27 cellular contexts compared by ENCODE assay signal in the genomic region with DNA sequence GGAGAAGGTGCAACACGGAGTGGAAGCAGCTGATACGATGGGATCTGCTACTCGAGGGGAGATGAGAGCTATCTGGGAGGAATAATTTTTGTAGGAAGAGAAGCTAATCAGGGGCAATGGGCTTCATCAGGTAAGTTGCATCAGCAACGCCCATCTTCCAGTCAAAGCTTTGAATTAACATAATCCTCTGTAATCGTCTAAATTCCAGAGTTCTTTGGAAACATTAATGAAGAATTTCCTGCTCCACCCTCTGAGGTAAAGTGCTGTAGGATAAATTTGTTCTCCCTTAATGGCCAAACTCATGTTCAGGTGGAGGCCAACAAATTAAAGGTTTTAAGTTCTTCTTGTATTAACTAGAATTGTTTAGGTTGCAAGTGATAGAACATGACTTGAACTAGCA.
"Had no signal": no experiment of that assay in that cellular context is flagged by ENCODE, and none has a peak within 500 bp of the region (broad histone marks: within the 10 kb centered on the region; RNA-seq: fewer than 3 reads in every experiment).

No MANE protein-coding gene starts in this region.

- H3K27me3 ChIP-seq: left lung, testis, thyroid gland, transverse colon, upper lobe of left lung had no signal

- H3K27ac ChIP-seq: left lung, lower lobe of right lung, prostate gland, right lobe of liver, testis, thyroid gland, transverse colon, upper lobe of left lung had no signal

- ATAC-seq: left colon; left lung; lower lobe of right lung; mucosa of descending colon; naive thymus-derived CD4-positive, alpha-beta T cell; natural killer cell treated with Interleukin-12 subunit alpha and Interleukin-12 subunit beta and Interleukin-15 and Interleukin-18, amount 100 ng/mL, for 72 hours; right lobe of liver; stimulated activated memory B cell treated with anti-CD40 and anti-IgM and Interleukin-4, amounts not matched to agents 10 μg/mL and 1 μg/mL and 100 μg/mL, for 72 hours; stimulated activated naive CD8-positive, alpha-beta T cell treated with anti-CD3 and anti-CD28 coated beads, Interleukin-15, amount 100 ng/mL, for 72 hours had no signal

- H3K36me3 ChIP-seq: left lung, lower lobe of right lung, prostate gland, right lobe of liver, thyroid gland, transverse colon, upper lobe of left lung had no signal

- H3K4me2 ChIP-seq: smooth muscle cell had no signal

- H3K4me3 ChIP-seq: left lung, lower lobe of right lung, mucosa of descending colon, prostate gland, right lobe of liver, smooth muscle cell, testis, thyroid gland, transverse colon, upper lobe of left lung had no signal

- FAIRE-seq: kidney had no signal

- H3K4me3 Mint-ChIP-seq: mesothelial cell of epicardium; naive thymus-derived CD4-positive, alpha-beta T cell; natural killer cell treated with Interleukin-12 subunit alpha and Interleukin-12 subunit beta and Interleukin-15 and Interleukin-18, amount 100 ng/mL, for 72 hours; stimulated activated memory B cell treated with anti-CD40 and anti-IgM and Interleukin-4, amounts not matched to agents 10 μg/mL and 1 μg/mL and 100 μg/mL, for 72 hours; stimulated activated naive CD8-positive, alpha-beta T cell treated with anti-CD3 and anti-CD28 coated beads, Interleukin-15, amount 100 ng/mL, for 72 hours had no signal

- DNase-seq: hippocampal formation; kidney; left colon; left lung; lower lobe of right lung; mammary epithelial cell; mesenchymal stem cell; mucosa of descending colon; naive thymus-derived CD4-positive, alpha-beta T cell; nucleus accumbens; retina; right lobe of liver; stimulated activated CD4-positive, alpha-beta T cell treated with anti-CD3 and anti-CD28 coated beads, Interleukin-1b, Interleukin-23, amount 100 ng/mL, for 48 hours; stimulated activated CD4-positive, alpha-beta T cell treated with anti-CD3 and anti-CD28 coated beads, Interleukin-2, amount 100 ng/mL, for 48 hours; stimulated activated CD4-positive, alpha-beta T cell treated with anti-CD3 and anti-CD28 coated beads, Interleukin-4, amount 100 ng/mL, for 4 hours; stimulated activated CD8-positive, alpha-beta memory T cell treated with anti-CD3 and anti-CD28 coated beads, Interleukin-4, amount 100 ng/mL, for 48 hours; stimulated activated naive CD4-positive, alpha-beta T cell treated with Interleukin-2 at 50 U/mL for 16 hours; stimulated activated naive CD8-positive, alpha-beta T cell treated with anti-CD3 and anti-CD28 coated beads, Interleukin-15, amount 100 ng/mL, for 72 hours; testis; thyroid gland; transverse colon; upper lobe of left lung had no signal

- H3K36me3 Mint-ChIP-seq: mesothelial cell of epicardium; naive thymus-derived CD4-positive, alpha-beta T cell; natural killer cell treated with Interleukin-12 subunit alpha and Interleukin-12 subunit beta and Interleukin-15 and Interleukin-18, amount 100 ng/mL, for 72 hours; stimulated activated memory B cell treated with anti-CD40 and anti-IgM and Interleukin-4, amounts not matched to agents 10 μg/mL and 1 μg/mL and 100 μg/mL, for 72 hours had no signal

- H3K4me1 ChIP-seq: left lung, lower lobe of right lung, prostate gland, testis, thyroid gland, upper lobe of left lung had no signal

- H3K9me3 ChIP-seq: left lung, lower lobe of right lung, mucosa of descending colon, prostate gland, right lobe of liver, testis, thyroid gland, transverse colon, upper lobe of left lung had no signal

- H3K9me3 Mint-ChIP-seq: mesothelial cell of epicardium; naive thymus-derived CD4-positive, alpha-beta T cell; natural killer cell treated with Interleukin-12 subunit alpha and Interleukin-12 subunit beta and Interleukin-15 and Interleukin-18, amount 100 ng/mL, for 72 hours; stimulated activated memory B cell treated with anti-CD40 and anti-IgM and Interleukin-4, amounts not matched to agents 10 μg/mL and 1 μg/mL and 100 μg/mL, for 72 hours; stimulated activated naive CD8-positive, alpha-beta T cell treated with anti-CD3 and anti-CD28 coated beads, Interleukin-15, amount 100 ng/mL, for 72 hours had no signal

- H3K4me1 Mint-ChIP-seq: mesothelial cell of epicardium; naive thymus-derived CD4-positive, alpha-beta T cell; stimulated activated memory B cell treated with anti-CD40 and anti-IgM and Interleukin-4, amounts not matched to agents 10 μg/mL and 1 μg/mL and 100 μg/mL, for 72 hours; stimulated activated naive CD8-positive, alpha-beta T cell treated with anti-CD3 and anti-CD28 coated beads, Interleukin-15, amount 100 ng/mL, for 72 hours had no signal

- H3K27me3 Mint-ChIP-seq: stimulated activated memory B cell treated with anti-CD40 and anti-IgM and Interleukin-4, amounts not matched to agents 10 μg/mL and 1 μg/mL and 100 μg/mL, for 72 hours had no signal

- H3K27ac Mint-ChIP-seq: mesothelial cell of epicardium; naive thymus-derived CD4-positive, alpha-beta T cell; natural killer cell treated with Interleukin-12 subunit alpha and Interleukin-12 subunit beta and Interleukin-15 and Interleukin-18, amount 100 ng/mL, for 72 hours; stimulated activated memory B cell treated with anti-CD40 and anti-IgM and Interleukin-4, amounts not matched to agents 10 μg/mL and 1 μg/mL and 100 μg/mL, for 72 hours; stimulated activated naive CD8-positive, alpha-beta T cell treated with anti-CD3 and anti-CD28 coated beads, Interleukin-15, amount 100 ng/mL, for 72 hours had no signal
